In genomic region chr7:6227294-6227846, GRCh38 we compare ENCODE assay signal across 16 cellular contexts. TPM values are rescaled to one million over a fixed set of nuclear protein-coding genes. Genes with fewer than 3 reads are reported as not detected.
DNase-seq lines count a peak whose midpoint lies in the region; ATAC-seq and TF ChIP-seq lines count a peak whose summit lies in the region.
"Had no signal": no experiment of that assay in that cellular context is flagged by ENCODE, and none has a peak within 500 bp of the region (broad histone marks: within the 10 kb centered on the region; RNA-seq: fewer than 3 reads in every experiment).

No MANE protein-coding gene starts in this region.

- H4K8ac ChIP-seq in mesenchymal stem cell (ENCODE audit: low read length) = peak overlapping the region; percentile 75

- no peak overlapping the region for H2BK5ac ChIP-seq in mesenchymal stem cell (ENCODE audit: low read depth, low read length, poor library complexity, severe bottlenecking)

- peak overlapping the region; percentile 78 for H3K9ac ChIP-seq in mesenchymal stem cell (ENCODE audit: low read length)

- H2AK5ac ChIP-seq in mesenchymal stem cell (ENCODE audit: low read length, severe bottlenecking) = no peak overlapping the region

- ATAC-seq in esophagus mucosa = no peak
- ATAC-seq: Panc1 had no signal

- H2BK12ac ChIP-seq in mesenchymal stem cell (ENCODE audit: low read length in 2 of 2) = no peak overlapping the region

- no peak overlapping the region for H3K14ac ChIP-seq in mesenchymal stem cell (ENCODE audit: low read length in 2 of 2)

- peak overlapping the region; percentile 17 to 60 for H3K27ac ChIP-seq in coronary artery
- no peak overlapping the region for H3K27ac ChIP-seq in mesenchymal stem cell (ENCODE audit: low read length, poor library complexity, severe bottlenecking)
- peak overlapping the region; percentile 52 to 81 (median 72) for H3K27ac ChIP-seq in tibial nerve
- H3K27ac ChIP-seq: 22Rv1 had no signal

- no peak overlapping the region for H2AFZ ChIP-seq in mesenchymal stem cell (ENCODE audit: low read depth, low read length)

- H3K9me3 ChIP-seq in mesenchymal stem cell (ENCODE audit: control insufficient read depth, low read length) (no peaks in the 10 kb centered on the region), tibial nerve (no peaks in the 10 kb centered on the region)
- H3K9me3 ChIP-seq: HAP-1 had no signal

- peaks cover 8% of the 10 kb centered on the region for H3K4me1 ChIP-seq in mesenchymal stem cell (ENCODE audit: control insufficient read depth, insufficient read depth, low read depth, low read length)
- peaks cover 0 to 81% (median 37%) of the 10 kb centered on the region in 4 donors for H3K4me1 ChIP-seq in tibial nerve

- no peak overlapping the region for H4K91ac ChIP-seq in mesenchymal stem cell (ENCODE audit: low read length)

- TF ChIP-seq CTCF in coronary artery (IDR thresholded peaks at IDR 0.05) (no peak), tibial nerve (IDR thresholded peaks at IDR 0.05) (no peak)

- WGBS in mesenchymal stem cell = 84% methylated on average over 5 of the region's 5 CpGs
- WGBS in tibial nerve, 2 donors = 15 to 22% methylated on average over 5 of the region's 5 CpGs

- peak overlapping the region; percentile 49 for H2BK120ac ChIP-seq in mesenchymal stem cell (ENCODE audit: low read depth, low read length)

- no peak overlapping the region for H3K4me2 ChIP-seq in mesenchymal stem cell (ENCODE audit: low read length, poor library complexity, severe bottlenecking)

- no peak overlapping the region for H3K4me3 ChIP-seq in coronary artery
- peak overlapping the region in 1 of 2 experiments; percentile 21 for H3K4me3 ChIP-seq in mesenchymal stem cell (ENCODE audit: insufficient read depth in 1 of 2, low read depth in 1 of 2, low read length in 2 of 2)
- no peak overlapping the region for H3K4me3 ChIP-seq in tibial nerve
- H3K4me3 ChIP-seq: HAP-1 had no signal

- no peak for TF ChIP-seq EP300 in tibial nerve (IDR thresholded peaks at IDR 0.05)

- H3K79me1 ChIP-seq in mesenchymal stem cell (replicated peaks; ENCODE audit: low read length, poor library complexity, severe bottlenecking) = peaks cover 24% of the 10 kb centered on the region

- peak overlapping the region in 1 of 2 experiments; percentile 58 for H3K4ac ChIP-seq in mesenchymal stem cell (ENCODE audit: low read depth in 1 of 2, low read length in 2 of 2)

- no peak overlapping the region for H2BK15ac ChIP-seq in mesenchymal stem cell (ENCODE audit: low read depth, poor library complexity, severe bottlenecking)

- TF ChIP-seq POLR2A in tibial nerve (IDR thresholded peaks at IDR 0.05) = no peak

- no peak overlapping the region for H3K23ac ChIP-seq in mesenchymal stem cell (ENCODE audit: low read length in 2 of 2)

- peak overlapping the region; percentile 21 to 61 for H3K18ac ChIP-seq in mesenchymal stem cell (ENCODE audit: low read depth in 1 of 2, low read length in 2 of 2)

- H3K36me3 ChIP-seq in mesenchymal stem cell (ENCODE audit: control insufficient read depth in 1 of 2, insufficient read depth in 2 of 2, low read depth in 1 of 2, low read length in 2 of 2) = no peaks in the 10 kb centered on the region
- no peaks in the 10 kb centered on the region for H3K36me3 ChIP-seq in tibial nerve
- H3K36me3 ChIP-seq: HAP-1 had no signal

- H3K27me3 ChIP-seq in mesenchymal stem cell (ENCODE audit: control insufficient read depth in 1 of 2, insufficient read depth in 1 of 2, low read length in 2 of 2) (no peaks in the 10 kb centered on the region), tibial nerve (no peaks in the 10 kb centered on the region)

- peak; percentile 44 for DNase-seq in DMS 273 (lab: John Stamatoyannopoulos, UW; ENCODE audit: unreplicated experiment)
- DNase-seq in DMS 273 treated with DMSO at 0.1 percent for 48 hours (lab: John Stamatoyannopoulos, UW) = no peak
- DNase-seq in coronary artery (ENCODE audit: low spot score) = no peak
- no peak for DNase-seq in mesenchymal stem cell
- no peak for DNase-seq in tibial nerve (ENCODE audit: low spot score in 2 of 2)
- DNase-seq in NCI-H774 (lab: John Stamatoyannopoulos, UW) = no peak
- no peak for DNase-seq in SIG-M5 (lab: John Stamatoyannopoulos, UW)
- DNase-seq: activated CD4-positive, alpha-beta T cell treated with anti-CD3 and anti-CD28 coated beads for 4 hours; activated naive CD4-positive, alpha-beta T cell treated with anti-CD3 and anti-CD28 coated beads for 36 hours; GDM1; NCI-H1417; stimulated activated CD4-positive, alpha-beta T cell treated with anti-CD3 and anti-CD28 coated beads, Interleukin-15, amount 100 ng/mL, for 24 hours had no signal

RNA-seq across cellular contexts. Expression of gene CYTH3, which starts 45.1 kb away (rescaled TPM):
- polyA plus RNA-seq in mesenchymal stem cell (2013, experiment 1 of 2) = 29.0 TPM
- 33.4 TPM for polyA plus RNA-seq in mesenchymal stem cell (2013, experiment 2 of 2)
- total RNA-seq in tibial nerve (10 to 100 TPM; 49.2 to 61.2 (median 53.2) TPM), esophagus mucosa (7.9 TPM)
